7 cellular contexts compared by ENCODE assay signal in genomic region chr2:64750001-64750816, GRCh38.
DNase-seq lines count a peak whose midpoint lies in the region; ATAC-seq and TF ChIP-seq lines count a peak whose summit lies in the region.

No MANE protein-coding gene starts in this region.

- H3K4me1 ChIP-seq in OCI-LY7 (ENCODE audit: insufficient read depth, low read length, poor library complexity, severe bottlenecking) (peaks cover 50% of the 10 kb centered on the region), thoracic aorta (ENCODE audit: control insufficient read depth in 1 of 2, low read depth in 2 of 2) (peaks cover 15 to 29% of the 10 kb centered on the region in 2 donors)

- POLR2A ChIA-PET in OCI-LY7 (lab: Charles Lee) = interaction anchor here (0.6 to 11.8 kb wide), 22 partner anchors 8 to 933 kb away, joined by 3 to 324 read pairs (median 6); partner anchors contain the start of genes AFTPH and SERTAD2

- no peaks in the 10 kb centered on the region for H3K9me2 ChIP-seq in OCI-LY7 (ENCODE audit: insufficient read depth, low read length)

- peaks cover 49% of the 10 kb centered on the region for H3K79me2 ChIP-seq in OCI-LY7 (ENCODE audit: insufficient read depth, low read depth, low read length)

- H3K4me3 ChIP-seq in OCI-LY7 (ENCODE audit: low read depth, low read length, poor library complexity, severe bottlenecking) (peak overlapping the region; percentile 85), thoracic aorta (peak overlapping the region; percentile 99)

- H3K27me3 ChIP-seq in thoracic aorta (replicated peaks; ENCODE audit: insufficient read depth) = no peaks in the 10 kb centered on the region

- no peaks in the 10 kb centered on the region for H3K27me3 Mint-ChIP-seq in natural killer cell treated with Interleukin-12 subunit alpha and Interleukin-12 subunit beta and Interleukin-15 and Interleukin-18, amount 100 ng/mL, for 72 hours

- no peaks in the 10 kb centered on the region for H3K9me3 Mint-ChIP-seq in natural killer cell treated with Interleukin-12 subunit alpha and Interleukin-12 subunit beta and Interleukin-15 and Interleukin-18, amount 100 ng/mL, for 72 hours

- peak overlapping the region; percentile 89 for H3K4me3 Mint-ChIP-seq in natural killer cell treated with Interleukin-12 subunit alpha and Interleukin-12 subunit beta and Interleukin-15 and Interleukin-18, amount 100 ng/mL, for 72 hours

- H4K20me1 ChIP-seq in OCI-LY7 (ENCODE audit: insufficient read depth, low read length) = no peaks in the 10 kb centered on the region

- intact Hi-C loops in OCI-LY7 (cut with micrococcal nuclease; ENCODE audit: unreplicated experiment) = loop anchor here (1.0 to 10.0 kb wide), 6 partner anchors 92 to 608 kb away; partner anchors contain the start of genes AFTPH, PELI1 and SERTAD2

- peak overlapping the region; percentile 48 to 85 for H3K27ac Mint-ChIP-seq in natural killer cell treated with Interleukin-12 subunit alpha and Interleukin-12 subunit beta and Interleukin-15 and Interleukin-18, amount 100 ng/mL, for 72 hours

- peaks cover 13% of the 10 kb centered on the region in 2 donors for H3K4me1 Mint-ChIP-seq in natural killer cell treated with Interleukin-12 subunit alpha and Interleukin-12 subunit beta and Interleukin-15 and Interleukin-18, amount 100 ng/mL, for 72 hours (ENCODE audit: low read depth in 2 of 2)

- peak overlapping the region; percentile 50; the same call in 1 of the 2 replicates for H2AFZ ChIP-seq in OCI-LY7 (ENCODE audit: low read length)

- DNase-seq in OCI-LY7 (ENCODE audit: low spot score) (peak; percentile 63), activated gamma-delta T cell (lab: John Stamatoyannopoulos, UW) (peak; percentile 20), fibroblast of the conjunctiva (ENCODE audit: low read depth) (peak; percentile 23), thoracic aorta (ENCODE audit: low spot score) (peak; percentile 32)
- no peak for DNase-seq in natural killer cell treated with Interleukin-12 subunit alpha and Interleukin-12 subunit beta and Interleukin-15 and Interleukin-18, amount 100 ng/mL, for 72 hours (ENCODE audit: low spot score)

- CTCF ChIA-PET in OCI-LY7 (lab: Charles Lee; ENCODE audit: unreplicated experiment) = interaction anchor here (0.6 to 1.8 kb wide), 13 partner anchors 9 to 555 kb away, joined by 3 to 22 read pairs (median 8); partner anchors contain the start of gene SERTAD2

- H3K27ac ChIP-seq in OCI-LY7 (ENCODE audit: low read depth, low read length, poor library complexity, severe bottlenecking) (peak overlapping the region; percentile 92), thoracic aorta (peak overlapping the region; percentile 96 to 98)

- H3K4me2 ChIP-seq in OCI-LY7 (ENCODE audit: low read length) = peak overlapping the region; percentile 97

- H3K36me3 ChIP-seq in OCI-LY7 (ENCODE audit: insufficient read depth, low read length) (no peaks in the 10 kb centered on the region), thoracic aorta (no peaks in the 10 kb centered on the region)

- BruUV-seq in OCI-LY7 (replicated peaks; lab: Mats Ljungman, UMichigan) = no TSS peak

- H3K36me3 Mint-ChIP-seq in natural killer cell treated with Interleukin-12 subunit alpha and Interleukin-12 subunit beta and Interleukin-15 and Interleukin-18, amount 100 ng/mL, for 72 hours = no peaks in the 10 kb centered on the region

- H3K9me3 ChIP-seq in OCI-LY7 (ENCODE audit: low read length) = no peaks in the 10 kb centered on the region
- no peaks in the 10 kb centered on the region for H3K9me3 ChIP-seq in thoracic aorta

- peak; percentile 43 for TF ChIP-seq CTCF in OCI-LY7 (conservative IDR thresholded peaks at IDR 0.05; ENCODE audit: low read length)
- no peak for TF ChIP-seq CTCF in thoracic aorta (IDR thresholded peaks at IDR 0.05)

- ATAC-seq in natural killer cell treated with Interleukin-12 subunit alpha and Interleukin-12 subunit beta and Interleukin-15 and Interleukin-18, amount 100 ng/mL, for 72 hours = no peak
- ATAC-seq in thoracic aorta (ENCODE audit: insufficient number of reproducible peaks, low FRiP score, low read depth) = no peak
- ATAC-seq in GM21619 (IDR thresholded peaks at IDR 0.05; ENCODE audit: unreplicated experiment) = no peak

- TF ChIP-seq POLR2A in GM19099 (IDR thresholded peaks at IDR 0.05; ENCODE audit: extremely low read depth, insufficient read length, low read depth) = peak; percentile 24
